Comparison of ENCODE assay signal across 2 cellular contexts in genomic region chr11:865512-866430, GRCh38.
A peak's percentile ranks its signal among the peaks of the same experiment; 100 is the strongest.
TF ChIP-seq lines count a peak whose summit lies in the region.

No MANE protein-coding gene starts in this region.

TF ChIP-seq in HEK293, 187 proteins besides CTCF, POLR2A, EP300 and RAD21:
- 0 out of 2 replicates have a peak, but pooled peaks have one; percentile 30 for TF ChIP-seq ZFHX2 (tag by site-specific recombination; conservative IDR thresholded peaks at IDR 0.05)
- TF ChIP-seq ZNF311 (tag by site-specific recombination; IDR thresholded peaks at IDR 0.05; ENCODE audit: borderline replicate concordance), result no peak

TF ChIP-seq in K562, 482 proteins besides CTCF, POLR2A, EP300 and RAD21:
- TF ChIP-seq ZNF707 (CRISPR knock-in tag; conservative IDR thresholded peaks at IDR 0.05) (no peak), RBM22 (IDR thresholded peaks at IDR 0.05; ENCODE audit: low read depth, low read length, poor library complexity, severe bottlenecking) (peak; percentile 69), RBM14 (IDR thresholded peaks at IDR 0.05; ENCODE audit: borderline replicate concordance, insufficient read depth, low read depth, low read length) (0 out of 2 replicates have a peak, but pooled peaks have one; percentile 5), POLR2AphosphoS2 (IDR thresholded peaks at IDR 0.05; ENCODE audit: low read length) (peak; percentile 34; the same call in 1 of the 2 replicates), TAF1 (IDR thresholded peaks at IDR 0.05; ENCODE audit: control insufficient read depth, extremely low read depth, insufficient read depth, low read length, severe bottlenecking) (no peak), POLR2G (IDR thresholded peaks at IDR 0.05; ENCODE audit: low read depth, low read length) (peak; percentile 71)
TF ChIP-seq in K562: peak in this region for 4.
